In the genomic region with DNA sequence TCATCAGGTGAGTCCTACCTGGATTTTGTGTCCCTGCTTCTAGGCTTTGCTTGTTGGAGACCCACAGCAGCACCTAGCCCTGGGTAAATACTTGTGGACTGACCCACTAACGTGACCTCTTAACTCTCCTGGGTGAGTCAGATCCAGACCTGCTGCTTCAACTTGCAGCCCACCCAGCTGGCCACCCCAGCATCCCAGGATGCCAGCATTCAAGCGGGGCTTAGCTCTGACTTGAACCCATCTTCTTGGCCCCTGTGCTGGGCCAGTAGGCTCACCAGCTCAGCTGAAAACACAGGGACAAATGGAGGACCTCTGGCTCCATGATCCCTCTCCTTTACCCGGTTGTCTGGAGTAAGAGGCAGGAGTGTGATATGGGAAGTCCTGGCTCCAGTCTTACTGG, we compare ENCODE assay signal across 20 cellular contexts. TPM values are rescaled to one million over a fixed set of nuclear protein-coding genes. Genes with fewer than 3 reads are reported as not detected.
DNase-seq lines count a peak whose midpoint lies in the region; ATAC-seq, FAIRE-seq and TF ChIP-seq lines count a peak whose summit lies in the region.
"Had no signal": no experiment of that assay in that cellular context is flagged by ENCODE, and none has a peak within 500 bp of the region (broad histone marks: within the 10 kb centered on the region; RNA-seq: fewer than 3 reads in every experiment).

No MANE protein-coding gene starts in this region.

- H3K9me3 Mint-ChIP-seq in osteocyte (ENCODE audit: unreplicated experiment), result peaks cover 6% of the 10 kb centered on the region

- H3K4me1 ChIP-seq in mucosa of descending colon (ENCODE audit: low read depth), result no peaks in the 10 kb centered on the region

- H3K36me3 ChIP-seq in mucosa of descending colon (ENCODE audit: low read depth), result no peaks in the 10 kb centered on the region

- FAIRE-seq in HTR-8/SVneo (lab: Jason Lieb, UNC), result no peak
- FAIRE-seq: A204.1, GM19239, K562 had no signal

- H3K27ac Mint-ChIP-seq in osteocyte (ENCODE audit: unreplicated experiment), result no peak overlapping the region
- H3K27ac Mint-ChIP-seq: CD4-positive, alpha-beta T cell; GM23338; HFFc6 had no signal

- in situ Hi-C loops in GM13976 (cut with MboI; ENCODE audit: low sequenced_read_pairs, unreplicated experiment), result no loop called here

- TF ChIP-seq CTCF in GM20000 (IDR thresholded peaks at IDR 0.05; ENCODE audit: extremely low read depth, missing control alignments), result no peak
- no peak for TF ChIP-seq CTCF in osteocyte (IDR thresholded peaks at IDR 0.05)
- no peak for TF ChIP-seq CTCF in GM13976 (IDR thresholded peaks at IDR 0.05; ENCODE audit: borderline replicate concordance, control extremely low read depth, extremely low read depth, insufficient read depth, missing control alignments)
- no peak for TF ChIP-seq CTCF in mucosa of descending colon (IDR thresholded peaks at IDR 0.05)

- H3K4me3 ChIP-seq in mucosa of descending colon, result no peak overlapping the region
- H3K4me3 ChIP-seq: GM12878, GM23338, K562 had no signal

- ATAC-seq in left lobe of liver (no peak), mucosa of descending colon (no peak)
- ATAC-seq: GM12878, GM23338, HCT116, K562 had no signal

- H3K9me3 ChIP-seq in mucosa of descending colon, result peaks cover 2% of the 10 kb centered on the region

- H3K27me3 Mint-ChIP-seq in osteocyte (ENCODE audit: unreplicated experiment), result peaks cover 21% of the 10 kb centered on the region
- H3K27me3 Mint-ChIP-seq: CD4-positive, alpha-beta T cell had no signal

- intact Hi-C loops in mucosa of descending colon (cut with DNase I, micrococcal nuclease), result no loop called here

- no peak overlapping the region for H3K4me3 Mint-ChIP-seq in osteocyte (ENCODE audit: unreplicated experiment)
- H3K4me3 Mint-ChIP-seq: CD4-positive, alpha-beta T cell; GM23338; HFFc6 had no signal

- peaks cover 6% of the 10 kb centered on the region for H3K4me1 Mint-ChIP-seq in osteocyte (ENCODE audit: unreplicated experiment)
- H3K4me1 Mint-ChIP-seq: GM23338 had no signal

- peak; percentile 1 for DNase-seq in AG20443 (ENCODE audit: low spot score)
- DNase-seq in GM20000 (ENCODE audit: low spot score), result peak; percentile 4
- DNase-seq in left lobe of liver (ENCODE audit: low spot score), result peak; percentile 26
- peak; percentile 69 for DNase-seq in osteocyte (ENCODE audit: extremely low spot score, unreplicated experiment)
- DNase-seq in HTR-8/SVneo (ENCODE audit: insufficient read length, low spot score), result no peak
- no peak for DNase-seq in GM13976 (ENCODE audit: low spot score)
- DNase-seq in mucosa of descending colon, result no peak
- DNase-seq: ACHN; AML-193; CD4-positive, alpha-beta T cell; DMS79 treated with DMSO at 0.1 percent for 48 hours; GF-D8; HFFc6; IMR-90 had no signal

- H3K36me3 Mint-ChIP-seq in osteocyte (ENCODE audit: unreplicated experiment), result peaks cover 3% of the 10 kb centered on the region

RNA-seq across cellular contexts. Expression of gene PARVG, which starts 33.5 kb away (rescaled TPM):
- 3.9 TPM for total RNA-seq in left lobe of liver
- not detected in 2 replicates for total RNA-seq in osteocyte
- 1 to 10 TPM; 5.8 to 9.7 (median 8.1) TPM for total RNA-seq in mucosa of descending colon
- total RNA-seq: HFFc6, IMR-90 had no signal

Comparison
In these comparisons a context has a peak if more than half of its experiments do, and no peak if none do; other contexts are left out.
1. DNase-seq: peak in AG20443 (single experiment), GM20000 (single experiment), left lobe of liver (single experiment) and osteocyte (single experiment); none in HTR-8/SVneo (single experiment), GM13976 (single experiment) and mucosa of descending colon (0 of 3).